ENCODE assay signal across 8 cellular contexts in genomic region chr12:123532808-123533649, GRCh38. TPM values are rescaled to one million over a fixed set of nuclear protein-coding genes. Genes with fewer than 3 reads are reported as not detected.
DNase-seq lines count a peak whose midpoint lies in the region; ATAC-seq, FAIRE-seq and TF ChIP-seq lines count a peak whose summit lies in the region.

No MANE protein-coding gene starts in this region.

- ATAC-seq in HG02938 (IDR thresholded peaks at IDR 0.05; ENCODE audit: unreplicated experiment), result no peak
- ATAC-seq in HG02981 (IDR thresholded peaks at IDR 0.05; ENCODE audit: unreplicated experiment), result no peak

- peak overlapping the region; percentile 87 for H3K4me3 ChIP-seq in HUES64 (ENCODE audit: low read length)
- H3K4me3 ChIP-seq in neural cell (ENCODE audit: low read length), result peak overlapping the region; percentile 90

- no peak for TF ChIP-seq EP300 in neural cell (conservative IDR thresholded peaks at IDR 0.05; ENCODE audit: poor library complexity, severe bottlenecking)

- H3K9me2 ChIP-seq in neural cell (ENCODE audit: insufficient read depth, low read length), result no peaks in the 10 kb centered on the region

- no peaks in the 10 kb centered on the region for H3K4me1 ChIP-seq in HUES64 (ENCODE audit: insufficient read depth, low read length)

- TF ChIP-seq CTCF in neural cell (IDR thresholded peaks at IDR 0.05; ENCODE audit: poor library complexity, severe bottlenecking), result no peak

- H3K36me3 Mint-ChIP-seq in activated T-helper 2 cell treated with anti-CD3 and anti-CD28 coated beads, Interferon-gamma antibody, Interleukin-2, Interleukin-4, amounts not matched to agents 10 μg/mL and 5 μg/mL and 100 μg/mL, durations not matched to agents 14 hours and 24 hours and 36 hours (ENCODE audit: low read depth), result no peaks in the 10 kb centered on the region

- FAIRE-seq in frontal cortex (lab: Jason Lieb, UNC), result no peak

- H3K36me3 ChIP-seq in HUES64 (ENCODE audit: insufficient read depth, low read length) (peaks cover 10% of the 10 kb centered on the region; the same call in 1 of the 2 replicates), neural cell (ENCODE audit: insufficient read depth, low read length) (no peaks in the 10 kb centered on the region)

- no peaks in the 10 kb centered on the region for H3K79me2 ChIP-seq in neural cell (replicated peaks; ENCODE audit: insufficient read depth, low read length)

- H3K4me1 Mint-ChIP-seq in activated T-helper 2 cell treated with anti-CD3 and anti-CD28 coated beads, Interferon-gamma antibody, Interleukin-2, Interleukin-4, amounts not matched to agents 10 μg/mL and 5 μg/mL and 100 μg/mL, durations not matched to agents 14 hours and 24 hours and 36 hours (ENCODE audit: low read depth), result peaks cover 11% of the 10 kb centered on the region

- no peak for TF ChIP-seq RAD21 in neural cell (conservative IDR thresholded peaks at IDR 0.05)

- DNase-seq in ELR (ENCODE audit: low read depth), result peak; percentile 62
- no peak for DNase-seq in activated T-helper 2 cell treated with anti-CD3 and anti-CD28 coated beads, Interferon-gamma antibody, Interleukin-2, Interleukin-4, amounts not matched to agents 10 μg/mL and 5 μg/mL and 100 μg/mL, durations not matched to agents 14 hours and 24 hours and 36 hours (ENCODE audit: low spot score)
- DNase-seq in frontal cortex (ENCODE audit: low spot score in 2 of 2), result peak; percentile 36 to 54
- DNase-seq in COR-L47 (lab: John Stamatoyannopoulos, UW), result no peak

- H2AFZ ChIP-seq in neural cell (ENCODE audit: low read depth, low read length), result peak overlapping the region; percentile 60

- 5% methylated on average over 79 of the region's 79 CpGs for WGBS in HUES64

- peak overlapping the region; percentile 79 for H3K9ac ChIP-seq in HUES64 (ENCODE audit: low read depth, low read length)
- peak overlapping the region; percentile 58 for H3K9ac ChIP-seq in neural cell (ENCODE audit: low read length)

- H3F3A ChIP-seq in neural cell (ENCODE audit: insufficient read depth, low read length, poor library complexity, severe bottlenecking), result no peaks in the 10 kb centered on the region

- no peaks in the 10 kb centered on the region for H3K9me3 ChIP-seq in HUES64 (ENCODE audit: insufficient read depth, low read depth, low read length)
- H3K9me3 ChIP-seq in neural cell (ENCODE audit: low read length), result no peaks in the 10 kb centered on the region

- intact Hi-C loops in activated T-helper 2 cell treated with anti-CD3 and anti-CD28 coated beads, Interferon-gamma antibody, Interleukin-2, Interleukin-4, amounts not matched to agents 10 μg/mL and 5 μg/mL and 100 μg/mL, durations not matched to agents 14 hours and 24 hours and 36 hours (cut with micrococcal nuclease), result no loop called here

- no peak overlapping the region for H3K27ac Mint-ChIP-seq in activated T-helper 2 cell treated with anti-CD3 and anti-CD28 coated beads, Interferon-gamma antibody, Interleukin-2, Interleukin-4, amounts not matched to agents 10 μg/mL and 5 μg/mL and 100 μg/mL, durations not matched to agents 14 hours and 24 hours and 36 hours

- H3K4me3 Mint-ChIP-seq in activated T-helper 2 cell treated with anti-CD3 and anti-CD28 coated beads, Interferon-gamma antibody, Interleukin-2, Interleukin-4, amounts not matched to agents 10 μg/mL and 5 μg/mL and 100 μg/mL, durations not matched to agents 14 hours and 24 hours and 36 hours (ENCODE audit: low read depth), result peak overlapping the region; percentile 74

- H4K20me1 ChIP-seq in neural cell (ENCODE audit: insufficient read depth), result no peaks in the 10 kb centered on the region

- H3K9me3 Mint-ChIP-seq in activated T-helper 2 cell treated with anti-CD3 and anti-CD28 coated beads, Interferon-gamma antibody, Interleukin-2, Interleukin-4, amounts not matched to agents 10 μg/mL and 5 μg/mL and 100 μg/mL, durations not matched to agents 14 hours and 24 hours and 36 hours, result no peaks in the 10 kb centered on the region

- peaks cover 7% of the 10 kb centered on the region for H3K27me3 ChIP-seq in HUES64 (ENCODE audit: insufficient read depth, low read length)
- H3K27me3 ChIP-seq in neural cell (ENCODE audit: insufficient read depth, low read depth, low read length), result no peaks in the 10 kb centered on the region

- H3K4me2 ChIP-seq in neural cell (ENCODE audit: low read length), result peak overlapping the region; percentile 51

- H3K27me3 Mint-ChIP-seq in activated T-helper 2 cell treated with anti-CD3 and anti-CD28 coated beads, Interferon-gamma antibody, Interleukin-2, Interleukin-4, amounts not matched to agents 10 μg/mL and 5 μg/mL and 100 μg/mL, durations not matched to agents 14 hours and 24 hours and 36 hours (ENCODE audit: low read depth), result peaks cover 12% of the 10 kb centered on the region

- H3K27ac ChIP-seq in HUES64 (ENCODE audit: low read depth, low read length) (no peak overlapping the region), neural cell (ENCODE audit: low read length) (no peak overlapping the region)

TF ChIP-seq in neural cell, 6 proteins besides CTCF, POLR2A, EP300 and RAD21:
- TF ChIP-seq MXI1 (conservative IDR thresholded peaks at IDR 0.05; ENCODE audit: poor library complexity, severe bottlenecking) (no peak), EZH2 (IDR thresholded peaks at IDR 0.05; ENCODE audit: borderline replicate concordance, insufficient read depth, low read length, poor library complexity, severe bottlenecking) (no peak), TAF1 (IDR thresholded peaks at IDR 0.05; ENCODE audit: low read depth) (no peak), SMC3 (conservative IDR thresholded peaks at IDR 0.05; ENCODE audit: poor library complexity) (no peak), POLR2AphosphoS5 (IDR thresholded peaks at IDR 0.05) (no peak)
TF ChIP-seq in neural cell: peak in this region for 0.

RNA-seq across cellular contexts. Expression of gene RILPL1, which starts 0.5 kb away (rescaled TPM):
- polyA plus RNA-seq in HUES64 (2013, experiment 1 of 2), result 4.2 TPM
- 9.3 TPM for polyA plus RNA-seq in HUES64 (2013, experiment 2 of 2)
- 5.9 and 6.0 TPM in 2 replicates for total RNA-seq in activated T-helper 2 cell treated with anti-CD3 and anti-CD28 coated beads, Interferon-gamma antibody, Interleukin-2, Interleukin-4, amounts not matched to agents 10 μg/mL and 5 μg/mL and 100 μg/mL, durations not matched to agents 14 hours and 24 hours and 36 hours
- 3.7 TPM for total RNA-seq in frontal cortex
- polyA plus RNA-seq in neural cell, result 1.4 and 9.0 TPM in 2 replicates
- polyA minus RNA-seq in neural cell, result 3.7 and 4.6 TPM in 2 replicates

RNA-seq across cellular contexts. Expression of gene TMED2, which starts 51.3 kb away (rescaled TPM):
- polyA plus RNA-seq in HUES64 (2013, experiment 1 of 2), result 120 TPM
- polyA plus RNA-seq in HUES64 (2013, experiment 2 of 2), result 112 TPM
- total RNA-seq in activated T-helper 2 cell treated with anti-CD3 and anti-CD28 coated beads, Interferon-gamma antibody, Interleukin-2, Interleukin-4, amounts not matched to agents 10 μg/mL and 5 μg/mL and 100 μg/mL, durations not matched to agents 14 hours and 24 hours and 36 hours, result 213 and 221 TPM in 2 replicates
- total RNA-seq in frontal cortex, result 296 TPM
- polyA plus RNA-seq in neural cell, result 159 and 172 TPM in 2 replicates
- polyA minus RNA-seq in neural cell, result 183 and 186 TPM in 2 replicates

Comparison
In these comparisons a context has a peak if more than half of its experiments do, and no peak if none do; other contexts are left out.
1. DNase-seq: peak in ELR (single experiment) and frontal cortex (2 of 2); none in activated T-helper 2 cell treated with anti-CD3 and anti-CD28 coated beads, Interferon-gamma antibody, Interleukin-2, Interleukin-4, amounts not matched to agents 10 μg/mL and 5 μg/mL and 100 μg/mL, durations not matched to agents 14 hours and 24 hours and 36 hours (single experiment) and COR-L47 (single experiment).